30 cellular contexts compared by ENCODE assay signal in genomic region chr15:65712415-65712814, GRCh38.
"Had no signal": no experiment of that assay in that cellular context is flagged by ENCODE, and none has a peak within 500 bp of the region (broad histone marks: within the 10 kb centered on the region; RNA-seq: fewer than 3 reads in every experiment).

No MANE protein-coding gene starts in this region.

- H3K27ac Mint-ChIP-seq: activated CD4-positive, alpha-beta T cell treated with anti-CD3 and anti-CD28 coated beads, Interleukin-2, amount 10 ng/mL, durations not matched to agents 7 days and 5 days; activated CD8-positive, alpha-beta T cell treated with anti-CD3 and anti-CD28 coated beads for 36 hours; activated naive CD4-positive, alpha-beta T cell treated with anti-CD3 and anti-CD28 coated beads for 36 hours; activated naive CD4-positive, alpha-beta T cell treated with anti-CD3 and anti-CD28 coated beads, Interleukin-2, amount 50 U/mL, for 24 hours; activated naive CD8-positive, alpha-beta T cell treated with anti-CD3 and anti-CD28 coated beads, Interleukin-2, amount 10 ng/mL, durations not matched to agents 7 days and 5 days; activated T-helper 1 cell treated with anti-CD3 and anti-CD28 coated beads, Interleukin-12 subunit alpha, Interleukin-12 subunit beta, Interleukin-2, Interleukin-4 antibody, amounts not matched to agents 30 ng/mL and 10 ng/mL and 1 ng/mL, durations not matched to agents 14 hours and 24 hours and 36 hours; dendritic cell treated with granulocyte-macrophage colony-stimulating factor and Interleukin-4, amounts not matched to agents 40 ng/mL and 50 ng/mL, for 4 days; endodermal cell had no signal

- H3K27me3 ChIP-seq: brain microvascular endothelial cell, dorsolateral prefrontal cortex, foreskin keratinocyte, gastroesophageal sphincter, heart right ventricle, hepatocyte had no signal

- H3K79me2 ChIP-seq: hepatocyte had no signal

- H3K9me3 ChIP-seq: gastroesophageal sphincter, heart right ventricle had no signal

- H3K27me3 Mint-ChIP-seq: activated CD4-positive, alpha-beta T cell treated with anti-CD3 and anti-CD28 coated beads, Interleukin-2, amount 10 ng/mL, durations not matched to agents 7 days and 5 days; activated CD8-positive, alpha-beta T cell treated with anti-CD3 and anti-CD28 coated beads for 36 hours; activated naive CD4-positive, alpha-beta T cell treated with anti-CD3 and anti-CD28 coated beads, Interleukin-2, amount 50 U/mL, for 24 hours; activated naive CD8-positive, alpha-beta T cell treated with anti-CD3 and anti-CD28 coated beads, Interleukin-2, amount 10 ng/mL, durations not matched to agents 7 days and 5 days; central memory CD8-positive, alpha-beta T cell; dendritic cell treated with granulocyte-macrophage colony-stimulating factor and Interleukin-4, amounts not matched to agents 40 ng/mL and 50 ng/mL, for 4 days had no signal

- DNase-seq: activated CD4-positive, alpha-beta T cell treated with anti-CD3 and anti-CD28 coated beads for 4 hours; activated CD4-positive, alpha-beta T cell treated with anti-CD3 and anti-CD28 coated beads, Interleukin-2, amount 10 ng/mL, durations not matched to agents 7 days and 5 days; activated CD4-positive, alpha-beta T cell treated with anti-CD3 and anti-CD28 coated beads, Interleukin-2, amount 50 U/mL, for 48 hours; activated CD4-positive, CD25-positive, alpha-beta regulatory T cell; activated CD4-positive, CD25-positive, alpha-beta regulatory T cell treated with anti-CD3 and anti-CD28 coated beads, Interleukin-2, amount 50 U/mL, for 72 hours; activated CD8-positive, alpha-beta memory T cell treated with anti-CD3 and anti-CD28 coated beads for 24 hours; activated CD8-positive, alpha-beta T cell treated with anti-CD3 and anti-CD28 coated beads for 36 hours; activated gamma-delta T cell treated with Interleukin-2 at 50 U/mL for 16 hours; activated naive CD4-positive, alpha-beta T cell treated with anti-CD3 and anti-CD28 coated beads for 36 hours; activated naive CD8-positive, alpha-beta T cell treated with anti-CD3 and anti-CD28 coated beads, Interleukin-2, amount 10 ng/mL, durations not matched to agents 7 days and 5 days; activated T-cell treated with anti-CD3 and anti-CD28 coated beads, Interleukin-2, amount 50 U/mL, for 48 hours; amniotic stem cell; anterior cingulate cortex; brain microvascular endothelial cell; dorsolateral prefrontal cortex; effector memory CD4-positive, alpha-beta T cell; endodermal cell; foreskin keratinocyte; heart right ventricle; T-helper 2 cell had no signal

- H3K9me3 Mint-ChIP-seq: activated CD4-positive, alpha-beta T cell treated with anti-CD3 and anti-CD28 coated beads, Interleukin-2, amount 10 ng/mL, durations not matched to agents 7 days and 5 days; activated CD8-positive, alpha-beta T cell treated with anti-CD3 and anti-CD28 coated beads for 36 hours; activated naive CD4-positive, alpha-beta T cell treated with anti-CD3 and anti-CD28 coated beads for 36 hours; activated naive CD4-positive, alpha-beta T cell treated with anti-CD3 and anti-CD28 coated beads, Interleukin-2, amount 50 U/mL, for 24 hours; activated naive CD8-positive, alpha-beta T cell treated with anti-CD3 and anti-CD28 coated beads, Interleukin-2, amount 10 ng/mL, durations not matched to agents 7 days and 5 days; activated T-helper 1 cell treated with anti-CD3 and anti-CD28 coated beads, Interleukin-12 subunit alpha, Interleukin-12 subunit beta, Interleukin-2, Interleukin-4 antibody, amounts not matched to agents 30 ng/mL and 10 ng/mL and 1 ng/mL, durations not matched to agents 14 hours and 24 hours and 36 hours; central memory CD8-positive, alpha-beta T cell; dendritic cell treated with granulocyte-macrophage colony-stimulating factor and Interleukin-4, amounts not matched to agents 40 ng/mL and 50 ng/mL, for 4 days had no signal

- H3K4me2 ChIP-seq: hepatocyte had no signal

- H3K4me3 Mint-ChIP-seq: activated CD4-positive, alpha-beta T cell treated with anti-CD3 and anti-CD28 coated beads, Interleukin-2, amount 10 ng/mL, durations not matched to agents 7 days and 5 days; activated CD8-positive, alpha-beta T cell treated with anti-CD3 and anti-CD28 coated beads for 36 hours; activated naive CD4-positive, alpha-beta T cell treated with anti-CD3 and anti-CD28 coated beads for 36 hours; activated naive CD4-positive, alpha-beta T cell treated with anti-CD3 and anti-CD28 coated beads, Interleukin-2, amount 50 U/mL, for 24 hours; activated naive CD8-positive, alpha-beta T cell treated with anti-CD3 and anti-CD28 coated beads, Interleukin-2, amount 10 ng/mL, durations not matched to agents 7 days and 5 days; activated T-helper 1 cell treated with anti-CD3 and anti-CD28 coated beads, Interleukin-12 subunit alpha, Interleukin-12 subunit beta, Interleukin-2, Interleukin-4 antibody, amounts not matched to agents 30 ng/mL and 10 ng/mL and 1 ng/mL, durations not matched to agents 14 hours and 24 hours and 36 hours; central memory CD8-positive, alpha-beta T cell; dendritic cell treated with granulocyte-macrophage colony-stimulating factor and Interleukin-4, amounts not matched to agents 40 ng/mL and 50 ng/mL, for 4 days; endodermal cell had no signal

- H3K27ac ChIP-seq: brain microvascular endothelial cell, coronary artery, dorsolateral prefrontal cortex, foreskin keratinocyte, gastroesophageal sphincter, heart right ventricle, hepatocyte had no signal

- FAIRE-seq: astrocyte, bronchial epithelial cell had no signal

- ATAC-seq: activated CD8-positive, alpha-beta T cell treated with anti-CD3 and anti-CD28 coated beads for 36 hours; esophagus mucosa; foreskin keratinocyte; gastroesophageal sphincter; heart right ventricle had no signal

- H3K4me1 Mint-ChIP-seq: activated CD4-positive, alpha-beta T cell treated with anti-CD3 and anti-CD28 coated beads, Interleukin-2, amount 10 ng/mL, durations not matched to agents 7 days and 5 days; activated naive CD4-positive, alpha-beta T cell treated with anti-CD3 and anti-CD28 coated beads, Interleukin-2, amount 50 U/mL, for 24 hours; endodermal cell had no signal

- H3K4me3 ChIP-seq: coronary artery, dorsolateral prefrontal cortex, gastroesophageal sphincter, heart right ventricle, hepatocyte had no signal

- H3K4me1 ChIP-seq: foreskin keratinocyte, gastroesophageal sphincter, heart right ventricle had no signal
